ENCODE assay signal across 10 cellular contexts in the genomic region with DNA sequence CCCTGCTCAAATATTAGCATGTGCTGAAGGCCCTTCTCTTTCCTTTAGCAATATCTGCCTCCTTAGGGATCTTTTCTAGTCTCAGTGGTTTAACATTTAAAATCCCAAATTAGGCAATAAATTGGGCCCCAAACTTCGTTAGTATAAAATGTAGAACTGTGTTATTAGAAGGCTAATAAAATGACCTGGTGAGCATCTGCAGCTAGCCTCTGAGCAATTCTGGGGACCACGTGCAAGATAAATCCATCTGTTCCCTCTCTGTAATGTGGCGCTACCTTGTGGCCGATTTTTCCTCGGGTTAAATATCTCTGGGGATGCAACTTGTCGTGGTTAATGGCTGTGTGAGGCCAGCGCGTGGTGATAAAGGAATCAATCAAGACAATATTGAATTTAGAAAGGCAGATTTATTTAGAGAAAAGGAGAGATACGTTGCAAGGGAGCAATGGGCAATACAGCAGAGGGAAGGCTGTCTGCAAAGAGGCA. TPM values are rescaled to one million over a fixed set of nuclear protein-coding genes. Genes with fewer than 3 reads are reported as not detected.
DNase-seq lines count a peak whose midpoint lies in the region; ATAC-seq and TF ChIP-seq lines count a peak whose summit lies in the region.
"Had no signal": no experiment of that assay in that cellular context is flagged by ENCODE, and none has a peak within 500 bp of the region (broad histone marks: within the 10 kb centered on the region; RNA-seq: fewer than 3 reads in every experiment).

No MANE protein-coding gene starts in this region.

- H3K9me3 Mint-ChIP-seq in GM23338 (no peaks in the 10 kb centered on the region), WTC11 (no peaks in the 10 kb centered on the region)
- H3K9me3 Mint-ChIP-seq: activated T-helper 17 cell treated with anti-CD3 and anti-CD28 coated beads, Interleukin-2, amount 50 U/mL, for 72 hours had no signal

- no peak overlapping the region for H3K4me3 ChIP-seq in GM23338

- TF ChIP-seq CTCF in GM23338 (conservative IDR thresholded peaks at IDR 0.05; ENCODE audit: low read depth in 2 of 2) = peak; percentile 59 to 69; a peak in 3 of 4 replicates
- 0 out of 2 replicates have a peak, but pooled peaks have one; percentile 28 for TF ChIP-seq CTCF in WTC11 (IDR thresholded peaks at IDR 0.05)

- H3K4me2 ChIP-seq in GM23338 = peak overlapping the region; percentile 49

- CTCF ChIA-PET in WTC11 (lab: Charles Lee) = interaction anchor here (0.6 to 10.4 kb wide), 38 partner anchors 11 to 374 kb away, joined by 3 to 141 read pairs (median 4); a partner anchor contains a TSS

- no peaks in the 10 kb centered on the region for H3K9me2 ChIP-seq in GM23338 (ENCODE audit: insufficient read depth)

- H3F3A ChIP-seq in GM23338 (replicated peaks; ENCODE audit: low read depth) = no peaks in the 10 kb centered on the region

- no peaks in the 10 kb centered on the region for H4K20me1 ChIP-seq in GM23338 (replicated peaks; ENCODE audit: insufficient read depth)

- POLR2A ChIA-PET in WTC11 (lab: Charles Lee) = interaction anchor here (0.7 kb wide), 1 partner anchor 11 kb away, joined by 4 read pairs; no protein-coding TSS in a partner anchor

- peak; percentile 74 for DNase-seq in GM23338 (ENCODE audit: low spot score)
- peak; percentile 64 for DNase-seq in NCI-H2171 treated with DMSO at 0.1 percent for 48 hours (lab: John Stamatoyannopoulos, UW)
- DNase-seq in WTC11 (ENCODE audit: low spot score) = peak; percentile 49
- DNase-seq in myocyte (ENCODE audit: low read depth) = peak; percentile 4
- no peak for DNase-seq in amygdala (lab: John Stamatoyannopoulos, UW)

- peaks cover 2% of the 10 kb centered on the region for H3K27me3 Mint-ChIP-seq in GM23338 (ENCODE audit: insufficient read depth, low read depth, poor library complexity)
- peaks cover 8% of the 10 kb centered on the region for H3K27me3 Mint-ChIP-seq in WTC11 (ENCODE audit: low read depth)

- H2AFZ ChIP-seq in GM23338 = peak overlapping the region; percentile 40; the same call in 1 of the 2 replicates

- ATAC-seq in GM23338 = peak; percentile 67
- ATAC-seq in WTC11 = peak; percentile 59
- ATAC-seq in HG02938 (IDR thresholded peaks at IDR 0.05; ENCODE audit: unreplicated experiment) = no peak
- no peak for ATAC-seq in GM19463 (IDR thresholded peaks at IDR 0.05; ENCODE audit: unreplicated experiment)
- ATAC-seq: sciatic nerve had no signal

- H3K27ac Mint-ChIP-seq in GM23338 (no peak overlapping the region), WTC11 (no peak overlapping the region)
- H3K27ac Mint-ChIP-seq: activated T-helper 17 cell treated with anti-CD3 and anti-CD28 coated beads, Interleukin-2, amount 50 U/mL, for 72 hours had no signal

- no peaks in the 10 kb centered on the region for H3K4me1 Mint-ChIP-seq in GM23338
- peaks cover 8% of the 10 kb centered on the region; the same call in 1 of the 2 replicates for H3K4me1 Mint-ChIP-seq in WTC11
- H3K4me1 Mint-ChIP-seq: activated T-helper 17 cell treated with anti-CD3 and anti-CD28 coated beads, Interleukin-2, amount 50 U/mL, for 72 hours had no signal

- no peaks in the 10 kb centered on the region for H3K79me2 ChIP-seq in GM23338 (replicated peaks; ENCODE audit: insufficient read depth)

- no peaks in the 10 kb centered on the region for H3K36me3 ChIP-seq in GM23338 (ENCODE audit: insufficient read depth)

- H3K4me3 Mint-ChIP-seq in GM23338 = no peak overlapping the region
- H3K4me3 Mint-ChIP-seq in WTC11 = no peak overlapping the region
- H3K4me3 Mint-ChIP-seq: activated T-helper 17 cell treated with anti-CD3 and anti-CD28 coated beads, Interleukin-2, amount 50 U/mL, for 72 hours had no signal

- H3K4me1 ChIP-seq in GM23338 (ENCODE audit: insufficient read depth) = peaks cover 4% of the 10 kb centered on the region; the same call in 1 of the 2 replicates

- H3K36me3 Mint-ChIP-seq in GM23338 (ENCODE audit: low read depth) (no peaks in the 10 kb centered on the region), WTC11 (no peaks in the 10 kb centered on the region)

- H3K27me3 ChIP-seq in GM23338 (ENCODE audit: insufficient read depth) = no peaks in the 10 kb centered on the region

- H3K27ac ChIP-seq in GM23338 (ENCODE audit: low read depth) = no peak overlapping the region

TF ChIP-seq in GM23338, 12 proteins besides CTCF, POLR2A, EP300 and RAD21 (continues in another document):
- TF ChIP-seq ZNF331 (CRISPR knock-in tag; IDR thresholded peaks at IDR 0.05; ENCODE audit: low read depth) = no peak
- no peak for TF ChIP-seq CREB1 (CRISPR knock-in tag; IDR thresholded peaks at IDR 0.05; ENCODE audit: low read depth)
- TF ChIP-seq EZH2phosphoT487 (IDR thresholded peaks at IDR 0.05; ENCODE audit: unreplicated experiment) = no peak

TF ChIP-seq in WTC11, 78 proteins besides CTCF, POLR2A, EP300 and RAD21:
- TF ChIP-seq, protein P1, sequence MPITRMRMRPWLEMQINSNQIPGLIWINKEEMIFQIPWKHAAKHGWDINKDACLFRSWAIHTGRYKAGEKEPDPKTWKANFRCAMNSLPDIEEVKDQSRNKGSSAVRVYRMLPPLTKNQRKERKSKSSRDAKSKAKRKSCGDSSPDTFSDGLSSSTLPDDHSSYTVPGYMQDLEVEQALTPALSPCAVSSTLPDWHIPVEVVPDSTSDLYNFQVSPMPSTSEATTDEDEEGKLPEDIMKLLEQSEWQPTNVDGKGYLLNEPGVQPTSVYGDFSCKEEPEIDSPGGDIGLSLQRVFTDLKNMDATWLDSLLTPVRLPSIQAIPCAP (CRISPR knock-in tag; IDR thresholded peaks at IDR 0.05) = no peak
- TF ChIP-seq ZBTB21 (CRISPR knock-in tag; IDR thresholded peaks at IDR 0.05; ENCODE audit: borderline replicate concordance) = no peak
- TF ChIP-seq, protein P2, sequence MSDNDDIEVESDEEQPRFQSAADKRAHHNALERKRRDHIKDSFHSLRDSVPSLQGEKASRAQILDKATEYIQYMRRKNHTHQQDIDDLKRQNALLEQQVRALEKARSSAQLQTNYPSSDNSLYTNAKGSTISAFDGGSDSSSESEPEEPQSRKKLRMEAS (CRISPR knock-in tag; IDR thresholded peaks at IDR 0.05) = peak; percentile 40; the same call in 1 of the 2 replicates

RNA-seq across cellular contexts. Expression of a gene that starts 18.7 kb away (rescaled TPM):
- total RNA-seq in GM23338 (2014; rRNA removed; shearing (Covaris generic)) = 0.70 TPM in 1 of 2 replicates, not detected in the other
- not detected in 2 replicates for polyA plus RNA-seq in GM23338 (2016; fragmentation: Nextera tagmentation; extraction: Ambion mirVana)
- 0.32 TPM in 1 of 3 replicates, not detected in the others for total RNA-seq in WTC11 (2021)
- total RNA-seq in myocyte = not detected in 2 replicates
- polyA plus RNA-seq in myocyte (2012) = not detected
- total RNA-seq: glomerular endothelial cell, sciatic nerve had no signal

RNA-seq across cellular contexts. Expression of a gene that starts 46.1 kb away (rescaled TPM):
- not detected in 2 replicates for total RNA-seq in GM23338 (2014; rRNA removed; shearing (Covaris generic))
- polyA plus RNA-seq in GM23338 (2016; fragmentation: Nextera tagmentation; extraction: Ambion mirVana) = not detected in 2 replicates
- total RNA-seq in WTC11 (2021) (not detected in 3 replicates), myocyte (not detected in 2 replicates)
- polyA plus RNA-seq in myocyte (2012) = not detected
- total RNA-seq: activated T-helper 17 cell treated with anti-CD3 and anti-CD28 coated beads, Interleukin-2, amount 50 U/mL, for 72 hours; glomerular endothelial cell; sciatic nerve had no signal

RNA-seq across cellular contexts. Expression of a gene that starts 48.2 kb away (rescaled TPM):
- total RNA-seq in GM23338 (2014; rRNA removed; shearing (Covaris generic)) = not detected in 2 replicates
- polyA plus RNA-seq in GM23338 (2016; fragmentation: Nextera tagmentation; extraction: Ambion mirVana) = not detected in 2 replicates
- 0.30 to 0.48 TPM in 2 of 3 replicates, not detected in the other for total RNA-seq in WTC11 (2021)
- total RNA-seq in myocyte = not detected in 2 replicates
- not detected for polyA plus RNA-seq in myocyte (2012)
- total RNA-seq: glomerular endothelial cell, sciatic nerve had no signal

Comparison
In these comparisons a context has a peak if more than half of its experiments do, and no peak if none do; other contexts are left out.
1. ATAC-seq: peak in GM23338 (single experiment) and WTC11 (single experiment); none in HG02938 (single experiment) and GM19463 (single experiment).
2. DNase-seq: peak in GM23338 (single experiment), NCI-H2171 treated with DMSO at 0.1 percent for 48 hours (single experiment), WTC11 (single experiment) and myocyte (single experiment); none in amygdala (0 of 56).